ENCODE assay signal across 11 cellular contexts in the genomic region with DNA sequence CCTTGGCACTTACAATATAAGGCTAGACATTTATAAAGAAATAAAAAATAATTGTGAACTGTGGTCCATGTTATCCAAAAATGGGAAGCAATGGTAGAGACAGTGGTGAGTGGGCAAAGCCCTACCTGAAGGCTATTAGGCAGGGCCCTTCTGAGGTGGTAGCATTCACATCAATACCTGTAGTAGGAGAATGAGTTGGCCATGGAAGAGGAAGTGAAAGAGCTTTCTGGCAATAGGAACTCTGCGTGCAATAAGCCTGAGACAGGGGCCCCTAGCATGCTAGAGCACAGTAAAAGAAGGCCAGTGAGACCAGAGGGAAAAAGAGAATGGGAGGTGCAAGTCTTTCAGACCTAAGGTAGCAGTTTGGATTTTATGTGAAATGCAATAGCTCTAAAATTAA.
A peak's percentile ranks its signal among the peaks of the same experiment; 100 is the strongest.
DNase-seq lines count a peak whose midpoint lies in the region; ATAC-seq, FAIRE-seq and TF ChIP-seq lines count a peak whose summit lies in the region.
"Had no signal": no experiment of that assay in that cellular context is flagged by ENCODE, and none has a peak within 500 bp of the region (broad histone marks: within the 10 kb centered on the region; RNA-seq: fewer than 3 reads in every experiment).

No MANE protein-coding gene starts in this region.

- H3K36me3 ChIP-seq in kidney (ENCODE audit: control insufficient read depth in 1 of 2, insufficient read depth in 2 of 2, low read length in 2 of 2) (no peaks in the 10 kb centered on the region), tibial nerve (no peaks in the 10 kb centered on the region), aorta (ENCODE audit: control insufficient read depth in 1 of 2, insufficient read depth in 2 of 2, low read length in 1 of 2) (no peaks in the 10 kb centered on the region)
- H3K36me3 ChIP-seq: brain microvascular endothelial cell had no signal

- FAIRE-seq in GM12891 (lab: Jason Lieb, UNC) (no peak), kidney (lab: Jason Lieb, UNC) (no peak)

- TF ChIP-seq CTCF in kidney (IDR thresholded peaks at IDR 0.05; ENCODE audit: borderline replicate concordance, extremely low read depth, insufficient read depth) (no peak), tibial nerve (IDR thresholded peaks at IDR 0.05) (no peak)

- peak; percentile 12 for DNase-seq in GM12891 (ENCODE audit: insufficient read length, low spot score)
- no peak for DNase-seq in kidney
- DNase-seq in tibial nerve (ENCODE audit: low spot score in 2 of 2), result no peak
- DNase-seq in HEK293T (ENCODE audit: extremely low spot score), result no peak
- DNase-seq in aorta, result no peak
- DNase-seq: activated T-cell treated with anti-CD3 and anti-CD28 coated beads, Interleukin-2, amount 50 U/mL, for 4 hours; brain microvascular endothelial cell had no signal

- H3K27me3 ChIP-seq in tibial nerve (no peaks in the 10 kb centered on the region), aorta (ENCODE audit: control insufficient read depth in 1 of 2, insufficient read depth in 2 of 2, low read length in 1 of 2) (no peaks in the 10 kb centered on the region)
- H3K27me3 ChIP-seq: brain microvascular endothelial cell had no signal

- TF ChIP-seq POLR2A in GM12891 (IDR thresholded peaks at IDR 0.05; ENCODE audit: low read depth, low read length), result no peak
- no peak for TF ChIP-seq POLR2A in tibial nerve (IDR thresholded peaks at IDR 0.05)

- WGBS in tibial nerve, 2 donors, result 67 to 68% methylated on average over 1 of the region's 1 CpG
- 85 to 89% methylated on average over 1 of the region's 1 CpG for WGBS in aorta, 2 donors

- H3K4me1 ChIP-seq in kidney (ENCODE audit: control insufficient read depth in 1 of 2, insufficient read depth in 1 of 2, low read depth in 1 of 2, low read length in 2 of 2), result no peaks in the 10 kb centered on the region
- no peaks in the 10 kb centered on the region for H3K4me1 ChIP-seq in tibial nerve
- H3K4me1 ChIP-seq in aorta (ENCODE audit: control insufficient read depth in 1 of 2, insufficient read depth in 2 of 2, low read length in 2 of 2), result no peaks in the 10 kb centered on the region

- CTCF ChIA-PET in HEK293T (lab: Yijun Ruan, JAX), result no interaction called here

- POLR2A ChIA-PET in HEK293T (lab: Yijun Ruan, JAX), result no interaction called here

- H3K4me3 ChIP-seq in kidney (ENCODE audit: low read length in 2 of 2), result no peak overlapping the region
- no peak overlapping the region for H3K4me3 ChIP-seq in tibial nerve
- no peak overlapping the region for H3K4me3 ChIP-seq in aorta (ENCODE audit: low read length in 2 of 2)

- no peak overlapping the region for H3K9ac ChIP-seq in kidney (ENCODE audit: low read length in 2 of 2)

- no peak for TF ChIP-seq EP300 in tibial nerve (IDR thresholded peaks at IDR 0.05)

- intact Hi-C loops in kidney (cut with DNase I), result no loop called here
- intact Hi-C loops in aorta (cut with DNase I), result no loop called here

- ATAC-seq in GM19438 (IDR thresholded peaks at IDR 0.05; ENCODE audit: low read depth, unreplicated experiment) (peak; percentile 98), HG02852 (IDR thresholded peaks at IDR 0.05; ENCODE audit: unreplicated experiment) (peak; percentile 99), HG03565 (IDR thresholded peaks at IDR 0.05; ENCODE audit: unreplicated experiment) (peak; percentile 99), aorta (ENCODE audit: low FRiP score) (no peak)
- ATAC-seq: activated T-cell treated with anti-CD3 and anti-CD28 coated beads, Interleukin-2, amount 50 U/mL, for 4 hours; sciatic nerve had no signal

- H3K27ac ChIP-seq in kidney (ENCODE audit: low read depth in 2 of 2, low read length in 2 of 2), result no peak overlapping the region
- H3K27ac ChIP-seq in tibial nerve, result no peak overlapping the region
- H3K27ac ChIP-seq in aorta (ENCODE audit: low read depth in 1 of 2, low read length in 2 of 2), result no peak overlapping the region
- H3K27ac ChIP-seq: brain microvascular endothelial cell had no signal

- H3K9me3 ChIP-seq in kidney (ENCODE audit: control insufficient read depth in 1 of 2, low read length in 2 of 2) (no peaks in the 10 kb centered on the region), tibial nerve (no peaks in the 10 kb centered on the region), aorta (ENCODE audit: control insufficient read depth, low read length) (no peaks in the 10 kb centered on the region)

TF ChIP-seq in GM12891, 5 proteins besides CTCF, POLR2A, EP300 and RAD21:
- TF ChIP-seq TAF1 (IDR thresholded peaks at IDR 0.05; ENCODE audit: low read depth, low read length) (no peak), SPI1 (IDR thresholded peaks at IDR 0.05; ENCODE audit: low read depth, low read length) (peak; percentile 97), POLR2AphosphoS5 (IDR thresholded peaks at IDR 0.05; ENCODE audit: low read depth, low read length) (no peak), POU2F2 (IDR thresholded peaks at IDR 0.05; ENCODE audit: low read depth, low read length) (no peak), PAX5 (IDR thresholded peaks at IDR 0.05; ENCODE audit: insufficient read depth, low read length, severe bottlenecking) (no peak)

TF ChIP-seq in HEK293T, 16 proteins besides CTCF, POLR2A, EP300 and RAD21:
- TF ChIP-seq ELF4 (IDR thresholded peaks at IDR 0.05), result no peak
- no peak for TF ChIP-seq LEF1 (IDR thresholded peaks at IDR 0.05; ENCODE audit: borderline replicate concordance)
- TF ChIP-seq FOXA1 (IDR thresholded peaks at IDR 0.05), result no peak
- TF ChIP-seq SP1 (IDR thresholded peaks at IDR 0.05), result no peak
- TF ChIP-seq SUZ12 (IDR thresholded peaks at IDR 0.05), result no peak
